Comparison of ENCODE assay signal across 16 cellular contexts in genomic region chr4:48130100-48130499, GRCh38. TPM values are rescaled to one million over a fixed set of nuclear protein-coding genes. Genes with fewer than 3 reads are reported as not detected.
DNase-seq lines count a peak whose midpoint lies in the region; ATAC-seq and TF ChIP-seq lines count a peak whose summit lies in the region.
"Had no signal": no experiment of that assay in that cellular context is flagged by ENCODE, and none has a peak within 500 bp of the region (broad histone marks: within the 10 kb centered on the region; RNA-seq: fewer than 3 reads in every experiment).

No MANE protein-coding gene starts in this region.

- no peak for TF ChIP-seq EP300 in tibial nerve (IDR thresholded peaks at IDR 0.05)

- H3K36me3 ChIP-seq in right atrium auricular region (no peaks in the 10 kb centered on the region), tibial nerve (no peaks in the 10 kb centered on the region)
- H3K36me3 ChIP-seq: colonic mucosa, thoracic aorta had no signal

- no peak for TF ChIP-seq CTCF in right atrium auricular region (IDR thresholded peaks at IDR 0.05)
- TF ChIP-seq CTCF in tibial nerve (IDR thresholded peaks at IDR 0.05): no peak

- WGBS in tibial nerve, 2 donors: 87 to 94% methylated on average over 5 to 7 of the region's 7 CpGs

- no peak for ATAC-seq in stimulated activated naive CD8-positive, alpha-beta T cell treated with anti-CD3 and anti-CD28 coated beads, Interleukin-15, Interleukin-2, amounts not matched to agents 100 U/mL and 50 U/mL, for 24 hours
- ATAC-seq in GM18519 (IDR thresholded peaks at IDR 0.05; ENCODE audit: low FRiP score, unreplicated experiment) (no peak), HG03460 (IDR thresholded peaks at IDR 0.05; ENCODE audit: unreplicated experiment) (no peak)
- ATAC-seq: sciatic nerve had no signal

- peak overlapping the region; percentile 96 for H3K27ac Mint-ChIP-seq in stimulated activated naive CD8-positive, alpha-beta T cell treated with anti-CD3 and anti-CD28 coated beads, Interleukin-15, Interleukin-2, amounts not matched to agents 100 ng/mL and 50 ng/mL, for 24 hours
- peak overlapping the region; percentile 97 for H3K27ac Mint-ChIP-seq in activated T-helper 1 cell treated with anti-CD3 and anti-CD28 coated beads, Interleukin-12 subunit alpha, Interleukin-12 subunit beta, Interleukin-2, Interleukin-4 antibody, amounts not matched to agents 30 ng/mL and 10 ng/mL and 1 ng/mL, durations not matched to agents 14 hours and 24 hours and 36 hours
- H3K27ac Mint-ChIP-seq: H9 had no signal

- H3K9me3 ChIP-seq in right atrium auricular region (no peaks in the 10 kb centered on the region), tibial nerve (no peaks in the 10 kb centered on the region)
- H3K9me3 ChIP-seq: colonic mucosa, thoracic aorta had no signal

- peak overlapping the region; percentile 83 for H3K4me3 Mint-ChIP-seq in stimulated activated naive CD8-positive, alpha-beta T cell treated with anti-CD3 and anti-CD28 coated beads, Interleukin-15, Interleukin-2, amounts not matched to agents 100 ng/mL and 50 ng/mL, for 24 hours
- peak overlapping the region; percentile 90 for H3K4me3 Mint-ChIP-seq in activated T-helper 1 cell treated with anti-CD3 and anti-CD28 coated beads, Interleukin-12 subunit alpha, Interleukin-12 subunit beta, Interleukin-2, Interleukin-4 antibody, amounts not matched to agents 30 ng/mL and 10 ng/mL and 1 ng/mL, durations not matched to agents 14 hours and 24 hours and 36 hours
- H3K4me3 Mint-ChIP-seq: H9 had no signal

- H3K36me3 Mint-ChIP-seq in stimulated activated naive CD8-positive, alpha-beta T cell treated with anti-CD3 and anti-CD28 coated beads, Interleukin-15, Interleukin-2, amounts not matched to agents 100 ng/mL and 50 ng/mL, for 24 hours (ENCODE audit: low read depth): peaks cover 4% of the 10 kb centered on the region
- H3K36me3 Mint-ChIP-seq in activated T-helper 1 cell treated with anti-CD3 and anti-CD28 coated beads, Interleukin-12 subunit alpha, Interleukin-12 subunit beta, Interleukin-2, Interleukin-4 antibody, amounts not matched to agents 30 ng/mL and 10 ng/mL and 1 ng/mL, durations not matched to agents 14 hours and 24 hours and 36 hours (ENCODE audit: low read depth): peaks cover 12% of the 10 kb centered on the region

- H3K27me3 ChIP-seq in right atrium auricular region (no peaks in the 10 kb centered on the region), tibial nerve (no peaks in the 10 kb centered on the region)
- H3K27me3 ChIP-seq: colonic mucosa had no signal

- no peak for DNase-seq in stimulated activated naive CD8-positive, alpha-beta T cell treated with anti-CD3 and anti-CD28 coated beads, Interleukin-15, Interleukin-2, amounts not matched to agents 100 U/mL and 50 U/mL, for 24 hours
- DNase-seq in activated T-helper 1 cell treated with anti-CD3 and anti-CD28 coated beads, Interleukin-12 subunit alpha, Interleukin-12 subunit beta, Interleukin-2, Interleukin-4 antibody, amounts not matched to agents 30 ng/mL and 10 ng/mL and 1 ng/mL, durations not matched to agents 14 hours and 24 hours and 36 hours (ENCODE audit: low spot score): no peak
- DNase-seq in right atrium auricular region (ENCODE audit: low spot score) (no peak), NCI-H1048 (lab: John Stamatoyannopoulos, UW) (no peak), tibial nerve (ENCODE audit: low spot score in 2 of 2) (no peak)
- DNase-seq: AML-193, H9, NCI-H146, NCI-H345 had no signal

- H3K27me3 Mint-ChIP-seq in stimulated activated naive CD8-positive, alpha-beta T cell treated with anti-CD3 and anti-CD28 coated beads, Interleukin-15, Interleukin-2, amounts not matched to agents 100 ng/mL and 50 ng/mL, for 24 hours: no peaks in the 10 kb centered on the region
- no peaks in the 10 kb centered on the region for H3K27me3 Mint-ChIP-seq in activated T-helper 1 cell treated with anti-CD3 and anti-CD28 coated beads, Interleukin-12 subunit alpha, Interleukin-12 subunit beta, Interleukin-2, Interleukin-4 antibody, amounts not matched to agents 30 ng/mL and 10 ng/mL and 1 ng/mL, durations not matched to agents 14 hours and 24 hours and 36 hours (ENCODE audit: insufficient read depth)

- H3K4me3 ChIP-seq in right atrium auricular region (no peak overlapping the region), tibial nerve (no peak overlapping the region)
- H3K4me3 ChIP-seq: colonic mucosa, thoracic aorta had no signal

- intact Hi-C loops in activated T-helper 1 cell treated with anti-CD3 and anti-CD28 coated beads, Interleukin-12 subunit alpha, Interleukin-12 subunit beta, Interleukin-2, Interleukin-4 antibody, amounts not matched to agents 30 ng/mL and 10 ng/mL and 1 ng/mL, durations not matched to agents 14 hours and 24 hours and 36 hours (cut with micrococcal nuclease): no loop called here

- no peaks in the 10 kb centered on the region for H3K9me3 Mint-ChIP-seq in stimulated activated naive CD8-positive, alpha-beta T cell treated with anti-CD3 and anti-CD28 coated beads, Interleukin-15, Interleukin-2, amounts not matched to agents 100 ng/mL and 50 ng/mL, for 24 hours
- H3K9me3 Mint-ChIP-seq in activated T-helper 1 cell treated with anti-CD3 and anti-CD28 coated beads, Interleukin-12 subunit alpha, Interleukin-12 subunit beta, Interleukin-2, Interleukin-4 antibody, amounts not matched to agents 30 ng/mL and 10 ng/mL and 1 ng/mL, durations not matched to agents 14 hours and 24 hours and 36 hours: no peaks in the 10 kb centered on the region
- H3K9me3 Mint-ChIP-seq: H9 had no signal

- H3K4me1 Mint-ChIP-seq in stimulated activated naive CD8-positive, alpha-beta T cell treated with anti-CD3 and anti-CD28 coated beads, Interleukin-15, Interleukin-2, amounts not matched to agents 100 ng/mL and 50 ng/mL, for 24 hours (ENCODE audit: low read depth): peaks cover 94% of the 10 kb centered on the region
- H3K4me1 Mint-ChIP-seq in activated T-helper 1 cell treated with anti-CD3 and anti-CD28 coated beads, Interleukin-12 subunit alpha, Interleukin-12 subunit beta, Interleukin-2, Interleukin-4 antibody, amounts not matched to agents 30 ng/mL and 10 ng/mL and 1 ng/mL, durations not matched to agents 14 hours and 24 hours and 36 hours (ENCODE audit: low read depth): peaks cover 86% of the 10 kb centered on the region

- no peak for TF ChIP-seq POLR2A in tibial nerve (IDR thresholded peaks at IDR 0.05)

- H3K27ac ChIP-seq in right atrium auricular region: peak overlapping the region; percentile 36 to 84
- H3K27ac ChIP-seq in tibial nerve: no peak overlapping the region
- H3K27ac ChIP-seq: colonic mucosa, RWPE1, thoracic aorta had no signal

- H3K4me1 ChIP-seq in right atrium auricular region (peaks cover 0 to 48% of the 10 kb centered on the region in 2 donors), tibial nerve (peaks cover 0 to 18% (median 7%) of the 10 kb centered on the region in 4 donors)
- H3K4me1 ChIP-seq: colonic mucosa had no signal

RNA-seq across cellular contexts. Expression of gene TXK, which starts 4.0 kb away (rescaled TPM):
- total RNA-seq in activated T-helper 1 cell treated with anti-CD3 and anti-CD28 coated beads, Interleukin-12 subunit alpha, Interleukin-12 subunit beta, Interleukin-2, Interleukin-4 antibody, amounts not matched to agents 30 ng/mL and 10 ng/mL and 1 ng/mL, durations not matched to agents 14 hours and 24 hours and 36 hours: 12.5 and 12.7 TPM in 2 replicates
- total RNA-seq in right atrium auricular region: under 1 TPM; 0.35 to 0.44 TPM
- under 1 TPM in 3 of 4 donors, not detected in 1; 0.22 to 0.84 (median 0.30) TPM for total RNA-seq in tibial nerve

Comparison
In these comparisons a context has a peak if more than half of its experiments do, and no peak if none do; other contexts are left out.
1. H3K27ac ChIP-seq: peak in right atrium auricular region (2 of 2); none in tibial nerve (0 of 4).